1 cellular context compared by ENCODE assay signal in the genomic region with DNA sequence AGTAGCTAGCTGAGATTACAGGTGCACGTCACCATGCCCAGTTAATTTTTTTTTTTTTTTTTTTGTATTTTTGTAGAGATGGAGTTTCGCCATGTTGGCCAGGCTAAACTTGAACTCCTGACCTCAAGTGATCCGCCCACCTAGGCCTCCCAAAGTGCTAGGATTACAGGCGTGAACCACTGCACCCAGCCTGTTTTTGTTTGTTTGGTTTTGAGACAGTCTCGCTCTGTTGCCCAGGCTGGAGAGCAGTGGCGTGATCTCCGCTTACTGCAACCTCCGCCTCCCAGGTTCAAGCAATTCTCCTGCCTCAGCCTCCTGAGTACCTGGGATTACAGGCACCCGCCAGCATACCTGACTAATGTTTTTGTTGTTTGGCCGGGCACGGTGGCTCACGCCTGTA. TPM values are rescaled to one million over a fixed set of nuclear protein-coding genes. Genes with fewer than 3 reads are reported as not detected.
"Had no signal": no experiment of that assay in that cellular context is flagged by ENCODE, and none has a peak within 500 bp of the region (broad histone marks: within the 10 kb centered on the region; RNA-seq: fewer than 3 reads in every experiment).

No MANE protein-coding gene starts in this region.

RNA-seq across cellular contexts. Expression of a gene that starts 28.5 kb away (rescaled TPM):
- total RNA-seq: OCI-LY7 had no signal
